1 cellular context compared by ENCODE assay signal in genomic region chr15:43126358-43126757, GRCh38.
TF ChIP-seq lines count a peak whose summit lies in the region.

No MANE protein-coding gene starts in this region.

TF ChIP-seq in HepG2, 621 proteins besides CTCF, POLR2A, EP300 and RAD21:
- no peak for TF ChIP-seq GMEB1 (CRISPR knock-in tag; IDR thresholded peaks at IDR 0.05; ENCODE audit: borderline replicate concordance)
- TF ChIP-seq CEBPB (IDR thresholded peaks at IDR 0.05; ENCODE audit: borderline replicate concordance, low read depth, low read length) = peak; percentile 63; the same call in 1 of the 2 replicates
- TF ChIP-seq ZNF672 (CRISPR knock-in tag; IDR thresholded peaks at IDR 0.05) = no peak
- peak; percentile 57 for TF ChIP-seq CEBPG (CRISPR knock-in tag; IDR thresholded peaks at IDR 0.05)
